ENCODE assay signal across 8 cellular contexts in the genomic region with DNA sequence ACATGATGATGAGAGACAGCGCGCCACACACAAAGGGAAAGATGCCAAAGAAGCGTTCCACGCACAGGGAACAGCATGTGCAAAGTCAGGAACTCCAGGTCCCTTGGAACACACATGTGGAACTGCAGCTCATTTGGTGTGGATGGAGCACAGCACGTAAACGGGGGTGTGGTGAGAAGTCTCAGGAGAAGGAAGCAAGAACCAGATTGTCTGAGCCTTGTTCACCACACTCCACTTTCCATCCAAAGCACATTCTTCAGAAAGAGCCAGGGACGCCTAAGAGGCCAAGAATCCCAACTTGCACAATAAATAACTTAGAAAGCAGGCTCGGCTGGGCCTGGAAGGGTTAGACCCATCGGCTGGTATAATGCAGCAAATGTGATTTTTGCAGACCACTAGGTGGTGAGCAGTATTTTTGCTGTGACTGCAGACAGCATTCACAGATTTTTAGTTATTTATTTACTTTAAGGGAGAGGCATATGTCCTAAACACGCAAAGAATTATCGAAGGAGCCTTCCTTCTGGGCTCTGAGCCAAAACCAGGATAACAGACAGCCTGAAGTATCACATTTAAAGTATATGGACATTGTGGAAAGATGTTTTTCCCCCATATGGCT. TPM values are rescaled to one million over a fixed set of nuclear protein-coding genes. Genes with fewer than 3 reads are reported as not detected.
DNase-seq lines count a peak whose midpoint lies in the region; ATAC-seq and TF ChIP-seq lines count a peak whose summit lies in the region.

No MANE protein-coding gene starts in this region.

- peak; percentile 44 for TF ChIP-seq CTCF in fibroblast of villous mesenchyme (IDR thresholded peaks at IDR 0.05; ENCODE audit: insufficient read depth, low read depth, low read length)
- peak in 2 of 4 experiments; percentile 37 for TF ChIP-seq CTCF in prostate gland (IDR thresholded peaks at IDR 0.05)

- H3K4me1 Mint-ChIP-seq in activated naive CD4-positive, alpha-beta T cell treated with anti-CD3 and anti-CD28 coated beads for 36 hours (ENCODE audit: low read depth): peaks cover 74% of the 10 kb centered on the region
- peaks cover 60% of the 10 kb centered on the region for H3K4me1 Mint-ChIP-seq in T-helper 17 cell

- CTCF ChIA-PET in activated naive CD4-positive, alpha-beta T cell treated with anti-CD3 and anti-CD28 coated beads for 36 hours (lab: Charles Lee): no interaction called here

- TF ChIP-seq POLR2A in prostate gland (IDR thresholded peaks at IDR 0.05): no peak

- peaks cover 35% of the 10 kb centered on the region for H3K4me1 ChIP-seq in prostate gland (replicated peaks)

- no peaks in the 10 kb centered on the region for H3K27me3 Mint-ChIP-seq in activated naive CD4-positive, alpha-beta T cell treated with anti-CD3 and anti-CD28 coated beads for 36 hours (ENCODE audit: low read depth)
- H3K27me3 Mint-ChIP-seq in T-helper 17 cell: no peaks in the 10 kb centered on the region

- no peak for ATAC-seq in T-helper 17 cell
- ATAC-seq in HG03469 (IDR thresholded peaks at IDR 0.05; ENCODE audit: unreplicated experiment): no peak
- ATAC-seq in GM18498 (IDR thresholded peaks at IDR 0.05; ENCODE audit: unreplicated experiment): no peak

- peak; percentile 25 for DNase-seq in activated naive CD4-positive, alpha-beta T cell treated with anti-CD3 and anti-CD28 coated beads for 36 hours
- DNase-seq in activated naive CD4-positive, alpha-beta T cell treated with anti-CD3 and anti-CD28 coated beads, Interleukin-2, amount 50 U/mL, for 16 hours: no peak
- no peak for DNase-seq in T-helper 17 cell
- peak; percentile 98 for DNase-seq in fibroblast of villous mesenchyme (ENCODE audit: low read depth)
- DNase-seq in prostate gland (ENCODE audit: low spot score): peak; percentile 64
- DNase-seq in stimulated activated naive CD4-positive, alpha-beta T cell treated with Interleukin-2 at 50 U/mL for 16 hours (lab: John Stamatoyannopoulos, UW): no peak

- H3K27ac ChIP-seq in prostate gland: peak overlapping the region; percentile 91 to 94

- no peak overlapping the region for H3K4me3 Mint-ChIP-seq in activated naive CD4-positive, alpha-beta T cell treated with anti-CD3 and anti-CD28 coated beads for 36 hours
- H3K4me3 Mint-ChIP-seq in T-helper 17 cell: peak overlapping the region; percentile 57

- peaks cover 1% of the 10 kb centered on the region for H3K36me3 Mint-ChIP-seq in activated naive CD4-positive, alpha-beta T cell treated with anti-CD3 and anti-CD28 coated beads for 36 hours (ENCODE audit: low read depth)
- no peaks in the 10 kb centered on the region for H3K36me3 Mint-ChIP-seq in T-helper 17 cell (ENCODE audit: low read depth)

- WGBS in prostate gland: 45% methylated on average over 11 of the region's 11 CpGs

- no peaks in the 10 kb centered on the region for H3K9me3 Mint-ChIP-seq in activated naive CD4-positive, alpha-beta T cell treated with anti-CD3 and anti-CD28 coated beads for 36 hours

- H3K9me3 ChIP-seq in T-helper 17 cell (ENCODE audit: control insufficient read depth, low read length, poor library complexity, severe bottlenecking): no peaks in the 10 kb centered on the region
- H3K9me3 ChIP-seq in prostate gland: no peaks in the 10 kb centered on the region

- H3K36me3 ChIP-seq in prostate gland: no peaks in the 10 kb centered on the region

- no peaks in the 10 kb centered on the region for H3K27me3 ChIP-seq in prostate gland (replicated peaks; ENCODE audit: insufficient read depth)

- H3K27ac Mint-ChIP-seq in activated naive CD4-positive, alpha-beta T cell treated with anti-CD3 and anti-CD28 coated beads for 36 hours: peak overlapping the region; percentile 78
- peak overlapping the region; percentile 91 for H3K27ac Mint-ChIP-seq in T-helper 17 cell

- intact Hi-C loops in activated naive CD4-positive, alpha-beta T cell treated with anti-CD3 and anti-CD28 coated beads for 36 hours (cut with micrococcal nuclease): no loop called here
- intact Hi-C loops in prostate gland (cut with DNase I): no loop called here

- H3K4me3 ChIP-seq in fibroblast of villous mesenchyme (ENCODE audit: low read depth, low read length) (no peak overlapping the region), prostate gland (no peak overlapping the region)

RNA-seq across cellular contexts. Expression of gene ASCC1, which starts 27.9 kb away (rescaled TPM):
- total RNA-seq in activated naive CD4-positive, alpha-beta T cell treated with anti-CD3 and anti-CD28 coated beads for 36 hours: 10 to 100 TPM; 61.6 to 68.5 TPM
- total RNA-seq in T-helper 17 cell: 10 to 100 TPM; 14.0 to 14.6 TPM
- 32.5 and 41.0 TPM in 2 replicates for total RNA-seq in fibroblast of villous mesenchyme
- 10 to 100 TPM; 14.8 to 38.3 TPM for total RNA-seq in prostate gland

RNA-seq across cellular contexts. Expression of gene ANAPC16, which starts 28.1 kb away (rescaled TPM):
- total RNA-seq in activated naive CD4-positive, alpha-beta T cell treated with anti-CD3 and anti-CD28 coated beads for 36 hours: 100 to 1,000 TPM; 127 to 128 TPM
- total RNA-seq in T-helper 17 cell: 10 to 100 TPM; 69.5 to 85.7 TPM
- total RNA-seq in fibroblast of villous mesenchyme: 43.2 and 66.1 TPM in 2 replicates
- 100 to 1,000 TPM in 1 of 2 donors, 10 to 100 TPM in 1; 73.4 to 123 TPM for total RNA-seq in prostate gland

RNA-seq across cellular contexts. Expression of gene DDIT4, which starts 29.8 kb away (rescaled TPM):
- 100 to 1,000 TPM; 684 to 689 TPM for total RNA-seq in activated naive CD4-positive, alpha-beta T cell treated with anti-CD3 and anti-CD28 coated beads for 36 hours
- 100 to 1,000 TPM; 186 to 300 TPM for total RNA-seq in T-helper 17 cell
- total RNA-seq in fibroblast of villous mesenchyme: 88.5 and 325 TPM in 2 replicates
- total RNA-seq in prostate gland: 100 to 1,000 TPM; 259 to 265 TPM

Comparison
In these comparisons a context has a peak if more than half of its experiments do, and no peak if none do; other contexts are left out.
1. DNase-seq: peak in activated naive CD4-positive, alpha-beta T cell treated with anti-CD3 and anti-CD28 coated beads for 36 hours (single experiment), fibroblast of villous mesenchyme (single experiment) and prostate gland (single experiment); none in activated naive CD4-positive, alpha-beta T cell treated with anti-CD3 and anti-CD28 coated beads, Interleukin-2, amount 50 U/mL, for 16 hours (single experiment), T-helper 17 cell (0 of 3) and stimulated activated naive CD4-positive, alpha-beta T cell treated with Interleukin-2 at 50 U/mL for 16 hours (single experiment).